ENCODE assay signal across 1 cellular context in the genomic region with DNA sequence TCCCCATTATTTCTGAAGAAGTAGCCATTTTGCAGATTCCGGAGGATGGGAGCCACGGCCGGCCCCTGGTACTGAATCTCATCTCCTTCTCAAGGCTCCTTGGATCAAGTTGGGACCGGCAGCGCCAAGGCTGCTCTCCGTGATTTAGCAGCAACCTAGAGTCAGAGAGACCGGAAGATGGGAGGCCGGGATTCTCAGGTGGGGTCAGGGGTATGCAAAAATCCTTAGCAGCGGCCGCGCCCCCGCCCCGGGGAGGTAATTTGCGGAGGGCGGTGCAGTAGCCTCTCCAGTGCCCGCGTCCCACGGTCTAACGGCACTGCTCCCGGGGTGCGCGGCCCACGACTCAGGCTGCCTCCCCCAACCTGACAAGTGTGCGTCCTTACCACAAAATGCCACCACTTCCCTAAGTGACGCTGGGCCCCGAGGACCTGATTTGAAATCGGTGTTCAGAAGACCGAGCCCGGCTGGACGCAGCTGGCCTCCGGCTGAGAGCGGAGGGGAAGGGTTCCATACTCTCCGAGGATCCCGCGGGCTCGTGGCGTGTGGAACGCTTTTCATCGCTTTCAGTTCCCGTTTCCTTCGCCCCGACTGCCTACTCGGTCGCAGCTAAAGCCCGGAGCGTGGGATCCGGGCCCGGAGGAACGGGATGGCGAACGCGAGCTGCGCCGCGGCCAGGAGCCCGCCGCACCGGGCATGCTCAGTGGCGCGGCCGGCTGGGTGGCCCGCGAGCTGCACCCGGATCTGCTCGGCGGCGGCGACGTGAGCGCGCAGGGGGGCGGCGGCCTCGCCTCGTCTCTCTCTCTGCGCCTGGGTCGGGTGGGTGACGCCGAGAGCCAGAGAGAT.
TF ChIP-seq lines count a peak whose summit lies in the region.

A gene with protein sequence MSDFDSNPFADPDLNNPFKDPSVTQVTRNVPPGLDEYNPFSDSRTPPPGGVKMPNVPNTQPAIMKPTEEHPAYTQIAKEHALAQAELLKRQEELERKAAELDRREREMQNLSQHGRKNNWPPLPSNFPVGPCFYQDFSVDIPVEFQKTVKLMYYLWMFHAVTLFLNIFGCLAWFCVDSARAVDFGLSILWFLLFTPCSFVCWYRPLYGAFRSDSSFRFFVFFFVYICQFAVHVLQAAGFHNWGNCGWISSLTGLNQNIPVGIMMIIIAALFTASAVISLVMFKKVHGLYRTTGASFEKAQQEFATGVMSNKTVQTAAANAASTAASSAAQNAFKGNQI (plus strand): TSS at position 787 of the 843 bp plus-strand sequence. CDS start 55 bp downstream, at position 842.

TF ChIP-seq in HepG2, 621 proteins besides CTCF, POLR2A, EP300 and RAD21 (continued from another document and continues in another):
- TF ChIP-seq, protein P1, sequence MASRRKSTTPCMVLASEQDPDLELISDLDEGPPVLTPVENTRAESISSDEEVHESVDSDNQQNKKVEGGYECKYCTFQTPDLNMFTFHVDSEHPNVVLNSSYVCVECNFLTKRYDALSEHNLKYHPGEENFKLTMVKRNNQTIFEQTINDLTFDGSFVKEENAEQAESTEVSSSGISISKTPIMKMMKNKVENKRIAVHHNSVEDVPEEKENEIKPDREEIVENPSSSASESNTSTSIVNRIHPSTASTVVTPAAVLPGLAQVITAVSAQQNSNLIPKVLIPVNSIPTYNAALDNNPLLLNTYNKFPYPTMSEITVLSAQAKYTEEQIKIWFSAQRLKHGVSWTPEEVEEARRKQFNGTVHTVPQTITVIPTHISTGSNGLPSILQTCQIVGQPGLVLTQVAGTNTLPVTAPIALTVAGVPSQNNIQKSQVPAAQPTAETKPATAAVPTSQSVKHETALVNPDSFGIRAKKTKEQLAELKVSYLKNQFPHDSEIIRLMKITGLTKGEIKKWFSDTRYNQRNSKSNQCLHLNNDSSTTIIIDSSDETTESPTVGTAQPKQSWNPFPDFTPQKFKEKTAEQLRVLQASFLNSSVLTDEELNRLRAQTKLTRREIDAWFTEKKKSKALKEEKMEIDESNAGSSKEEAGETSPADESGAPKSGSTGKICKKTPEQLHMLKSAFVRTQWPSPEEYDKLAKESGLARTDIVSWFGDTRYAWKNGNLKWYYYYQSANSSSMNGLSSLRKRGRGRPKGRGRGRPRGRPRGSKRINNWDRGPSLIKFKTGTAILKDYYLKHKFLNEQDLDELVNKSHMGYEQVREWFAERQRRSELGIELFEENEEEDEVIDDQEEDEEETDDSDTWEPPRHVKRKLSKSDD (CRISPR knock-in tag; IDR thresholded peaks at IDR 0.05; ENCODE audit: low read depth): 0 out of 2 replicates have a peak, but pooled peaks have one; percentile 40
- no peak for TF ChIP-seq FOSL1 (CRISPR knock-in tag; IDR thresholded peaks at IDR 0.05; ENCODE audit: borderline replicate concordance)
- TF ChIP-seq TEAD3 (CRISPR knock-in tag; optimal IDR thresholded peaks at IDR 0.05; ENCODE audit: borderline replicate concordance): peak; percentile 71
- peak; percentile 45; the same call in 1 of the 2 replicates for TF ChIP-seq ZSCAN25 (CRISPR knock-in tag; IDR thresholded peaks at IDR 0.05)
- TF ChIP-seq ZSCAN29 (CRISPR knock-in tag; conservative IDR thresholded peaks at IDR 0.05): 0 out of 2 replicates have a peak, but pooled peaks have one; percentile 71
- TF ChIP-seq WIZ (CRISPR knock-in tag; IDR thresholded peaks at IDR 0.05): no peak; the same call in 1 of the 2 replicates
- TF ChIP-seq, protein P2, sequence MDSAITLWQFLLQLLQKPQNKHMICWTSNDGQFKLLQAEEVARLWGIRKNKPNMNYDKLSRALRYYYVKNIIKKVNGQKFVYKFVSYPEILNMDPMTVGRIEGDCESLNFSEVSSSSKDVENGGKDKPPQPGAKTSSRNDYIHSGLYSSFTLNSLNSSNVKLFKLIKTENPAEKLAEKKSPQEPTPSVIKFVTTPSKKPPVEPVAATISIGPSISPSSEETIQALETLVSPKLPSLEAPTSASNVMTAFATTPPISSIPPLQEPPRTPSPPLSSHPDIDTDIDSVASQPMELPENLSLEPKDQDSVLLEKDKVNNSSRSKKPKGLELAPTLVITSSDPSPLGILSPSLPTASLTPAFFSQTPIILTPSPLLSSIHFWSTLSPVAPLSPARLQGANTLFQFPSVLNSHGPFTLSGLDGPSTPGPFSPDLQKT (CRISPR knock-in tag; IDR thresholded peaks at IDR 0.05; ENCODE audit: borderline replicate concordance): no peak
- TF ChIP-seq RXRA (CRISPR knock-in tag; IDR thresholded peaks at IDR 0.05): 0 out of 2 replicates have a peak, but pooled peaks have one; percentile 12
- peak; percentile 85 for TF ChIP-seq KAT8 (CRISPR knock-in tag; IDR thresholded peaks at IDR 0.05)
- TF ChIP-seq ZNF776 (CRISPR knock-in tag; IDR thresholded peaks at IDR 0.05): peak; percentile 44; the same call in 1 of the 2 replicates
- TF ChIP-seq, protein P3, sequence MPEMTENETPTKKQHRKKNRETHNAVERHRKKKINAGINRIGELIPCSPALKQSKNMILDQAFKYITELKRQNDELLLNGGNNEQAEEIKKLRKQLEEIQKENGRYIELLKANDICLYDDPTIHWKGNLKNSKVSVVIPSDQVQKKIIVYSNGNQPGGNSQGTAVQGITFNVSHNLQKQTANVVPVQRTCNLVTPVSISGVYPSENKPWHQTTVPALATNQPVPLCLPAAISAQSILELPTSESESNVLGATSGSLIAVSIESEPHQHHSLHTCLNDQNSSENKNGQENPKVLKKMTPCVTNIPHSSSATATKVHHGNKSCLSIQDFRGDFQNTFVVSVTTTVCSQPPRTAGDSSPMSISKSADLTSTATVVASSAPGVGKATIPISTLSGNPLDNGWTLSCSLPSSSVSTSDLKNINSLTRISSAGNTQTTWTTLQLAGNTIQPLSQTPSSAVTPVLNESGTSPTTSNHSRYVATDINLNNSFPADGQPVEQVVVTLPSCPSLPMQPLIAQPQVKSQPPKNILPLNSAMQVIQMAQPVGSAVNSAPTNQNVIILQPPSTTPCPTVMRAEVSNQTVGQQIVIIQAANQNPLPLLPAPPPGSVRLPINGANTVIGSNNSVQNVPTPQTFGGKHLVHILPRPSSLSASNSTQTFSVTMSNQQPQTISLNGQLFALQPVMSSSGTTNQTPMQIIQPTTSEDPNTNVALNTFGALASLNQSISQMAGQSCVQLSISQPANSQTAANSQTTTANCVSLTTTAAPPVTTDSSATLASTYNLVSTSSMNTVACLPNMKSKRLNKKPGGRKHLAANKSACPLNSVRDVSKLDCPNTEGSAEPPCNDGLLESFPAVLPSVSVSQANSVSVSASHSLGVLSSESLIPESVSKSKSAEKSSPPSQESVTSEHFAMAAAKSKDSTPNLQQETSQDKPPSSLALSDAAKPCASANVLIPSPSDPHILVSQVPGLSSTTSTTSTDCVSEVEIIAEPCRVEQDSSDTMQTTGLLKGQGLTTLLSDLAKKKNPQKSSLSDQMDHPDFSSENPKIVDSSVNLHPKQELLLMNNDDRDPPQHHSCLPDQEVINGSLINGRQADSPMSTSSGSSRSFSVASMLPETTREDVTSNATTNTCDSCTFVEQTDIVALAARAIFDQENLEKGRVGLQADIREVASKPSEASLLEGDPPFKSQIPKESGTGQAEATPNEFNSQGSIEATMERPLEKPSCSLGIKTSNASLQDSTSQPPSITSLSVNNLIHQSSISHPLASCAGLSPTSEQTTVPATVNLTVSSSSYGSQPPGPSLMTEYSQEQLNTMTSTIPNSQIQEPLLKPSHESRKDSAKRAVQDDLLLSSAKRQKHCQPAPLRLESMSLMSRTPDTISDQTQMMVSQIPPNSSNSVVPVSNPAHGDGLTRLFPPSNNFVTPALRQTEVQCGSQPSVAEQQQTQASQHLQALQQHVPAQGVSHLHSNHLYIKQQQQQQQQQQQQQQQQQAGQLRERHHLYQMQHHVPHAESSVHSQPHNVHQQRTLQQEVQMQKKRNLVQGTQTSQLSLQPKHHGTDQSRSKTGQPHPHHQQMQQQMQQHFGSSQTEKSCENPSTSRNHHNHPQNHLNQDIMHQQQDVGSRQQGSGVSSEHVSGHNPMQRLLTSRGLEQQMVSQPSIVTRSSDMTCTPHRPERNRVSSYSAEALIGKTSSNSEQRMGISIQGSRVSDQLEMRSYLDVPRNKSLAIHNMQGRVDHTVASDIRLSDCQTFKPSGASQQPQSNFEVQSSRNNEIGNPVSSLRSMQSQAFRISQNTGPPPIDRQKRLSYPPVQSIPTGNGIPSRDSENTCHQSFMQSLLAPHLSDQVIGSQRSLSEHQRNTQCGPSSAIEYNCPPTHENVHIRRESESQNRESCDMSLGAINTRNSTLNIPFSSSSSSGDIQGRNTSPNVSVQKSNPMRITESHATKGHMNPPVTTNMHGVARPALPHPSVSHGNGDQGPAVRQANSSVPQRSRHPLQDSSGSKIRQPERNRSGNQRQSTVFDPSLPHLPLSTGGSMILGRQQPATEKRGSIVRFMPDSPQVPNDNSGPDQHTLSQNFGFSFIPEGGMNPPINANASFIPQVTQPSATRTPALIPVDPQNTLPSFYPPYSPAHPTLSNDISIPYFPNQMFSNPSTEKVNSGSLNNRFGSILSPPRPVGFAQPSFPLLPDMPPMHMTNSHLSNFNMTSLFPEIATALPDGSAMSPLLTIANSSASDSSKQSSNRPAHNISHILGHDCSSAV (CRISPR knock-in tag; IDR thresholded peaks at IDR 0.05; ENCODE audit: borderline replicate concordance): 0 out of 2 replicates have a peak, but pooled peaks have one; percentile 38
- peak; percentile 81 for TF ChIP-seq YY1 (IDR thresholded peaks at IDR 0.05; ENCODE audit: insufficient read depth, insufficient replicate concordance, low read depth, low read length)
- no peak for TF ChIP-seq ZNF7 (CRISPR knock-in tag; IDR thresholded peaks at IDR 0.05)
- TF ChIP-seq MED8 (CRISPR knock-in tag; IDR thresholded peaks at IDR 0.05; ENCODE audit: insufficient replicate concordance): peak; percentile 20
- TF ChIP-seq, protein P4, sequence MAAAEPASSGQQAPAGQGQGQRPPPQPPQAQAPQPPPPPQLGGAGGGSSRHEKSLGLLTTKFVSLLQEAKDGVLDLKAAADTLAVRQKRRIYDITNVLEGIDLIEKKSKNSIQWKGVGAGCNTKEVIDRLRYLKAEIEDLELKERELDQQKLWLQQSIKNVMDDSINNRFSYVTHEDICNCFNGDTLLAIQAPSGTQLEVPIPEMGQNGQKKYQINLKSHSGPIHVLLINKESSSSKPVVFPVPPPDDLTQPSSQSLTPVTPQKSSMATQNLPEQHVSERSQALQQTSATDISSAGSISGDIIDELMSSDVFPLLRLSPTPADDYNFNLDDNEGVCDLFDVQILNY (CRISPR knock-in tag; conservative IDR thresholded peaks at IDR 0.05): no peak
- TF ChIP-seq RARA (CRISPR knock-in tag; IDR thresholded peaks at IDR 0.05): 0 out of 2 replicates have a peak, but pooled peaks have one; percentile 4
- peak; percentile 86 for TF ChIP-seq RBFOX2 (IDR thresholded peaks at IDR 0.05; ENCODE audit: low read depth, low read length)
- TF ChIP-seq ZNF101 (CRISPR knock-in tag; IDR thresholded peaks at IDR 0.05; ENCODE audit: borderline replicate concordance, low read depth): 0 out of 2 replicates have a peak, but pooled peaks have one; percentile 30
- peak; percentile 90 for TF ChIP-seq ATF7-NPFF (CRISPR knock-in tag; IDR thresholded peaks at IDR 0.05; ENCODE audit: low read depth)
- TF ChIP-seq NFKBIZ (CRISPR knock-in tag; IDR thresholded peaks at IDR 0.05): 0 out of 2 replicates have a peak, but pooled peaks have one; percentile 34
- TF ChIP-seq ZBTB7B (CRISPR knock-in tag; IDR thresholded peaks at IDR 0.05): no peak; the same call in 1 of the 2 replicates
- TF ChIP-seq, protein P5, sequence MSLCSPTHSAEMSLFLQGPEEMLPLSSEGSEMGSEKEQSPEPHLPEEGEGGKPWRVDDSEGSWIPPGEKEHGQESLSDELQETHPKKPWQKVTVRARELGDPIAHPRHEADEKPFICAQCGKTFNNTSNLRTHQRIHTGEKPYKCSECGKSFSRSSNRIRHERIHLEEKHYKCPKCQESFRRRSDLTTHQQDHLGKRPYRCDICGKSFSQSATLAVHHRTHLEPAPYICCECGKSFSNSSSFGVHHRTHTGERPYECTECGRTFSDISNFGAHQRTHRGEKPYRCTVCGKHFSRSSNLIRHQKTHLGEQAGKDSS (CRISPR knock-in tag; IDR thresholded peaks at IDR 0.05; ENCODE audit: borderline replicate concordance, low read depth): peak; percentile 72; the same call in 1 of the 2 replicates
- TF ChIP-seq ZNF431 (CRISPR knock-in tag; IDR thresholded peaks at IDR 0.05; ENCODE audit: borderline replicate concordance, low read depth): 0 out of 2 replicates have a peak, but pooled peaks have one; percentile 68
- peak; percentile 92 for TF ChIP-seq YEATS4 (CRISPR knock-in tag; IDR thresholded peaks at IDR 0.05; ENCODE audit: borderline replicate concordance)
- no peak for TF ChIP-seq KDM3A (CRISPR knock-in tag; IDR thresholded peaks at IDR 0.05; ENCODE audit: low read depth)
- TF ChIP-seq NFE2L1 (CRISPR knock-in tag; IDR thresholded peaks at IDR 0.05; ENCODE audit: borderline replicate concordance): no peak
- TF ChIP-seq, protein P6, sequence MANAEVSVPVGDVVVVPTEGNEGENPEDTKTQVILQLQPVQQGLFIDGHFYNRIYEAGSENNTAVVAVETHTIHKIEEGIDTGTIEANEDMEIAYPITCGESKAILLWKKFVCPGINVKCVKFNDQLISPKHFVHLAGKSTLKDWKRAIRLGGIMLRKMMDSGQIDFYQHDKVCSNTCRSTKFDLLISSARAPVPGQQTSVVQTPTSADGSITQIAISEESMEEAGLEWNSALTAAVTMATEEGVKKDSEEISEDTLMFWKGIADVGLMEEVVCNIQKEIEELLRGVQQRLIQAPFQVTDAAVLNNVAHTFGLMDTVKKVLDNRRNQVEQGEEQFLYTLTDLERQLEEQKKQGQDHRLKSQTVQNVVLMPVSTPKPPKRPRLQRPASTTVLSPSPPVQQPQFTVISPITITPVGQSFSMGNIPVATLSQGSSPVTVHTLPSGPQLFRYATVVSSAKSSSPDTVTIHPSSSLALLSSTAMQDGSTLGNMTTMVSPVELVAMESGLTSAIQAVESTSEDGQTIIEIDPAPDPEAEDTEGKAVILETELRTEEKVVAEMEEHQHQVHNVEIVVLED (CRISPR knock-in tag; IDR thresholded peaks at IDR 0.05; ENCODE audit: borderline replicate concordance): peak; percentile 76
- peak; percentile 99 for TF ChIP-seq ZNF563 (CRISPR knock-in tag; IDR thresholded peaks at IDR 0.05)
- TF ChIP-seq TBX2 (CRISPR knock-in tag; IDR thresholded peaks at IDR 0.05; ENCODE audit: borderline replicate concordance): peak; percentile 12; the same call in 1 of the 2 replicates
- TF ChIP-seq, protein P7, sequence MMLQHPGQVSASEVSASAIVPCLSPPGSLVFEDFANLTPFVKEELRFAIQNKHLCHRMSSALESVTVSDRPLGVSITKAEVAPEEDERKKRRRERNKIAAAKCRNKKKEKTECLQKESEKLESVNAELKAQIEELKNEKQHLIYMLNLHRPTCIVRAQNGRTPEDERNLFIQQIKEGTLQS (CRISPR knock-in tag; IDR thresholded peaks at IDR 0.05): 0 out of 2 replicates have a peak, but pooled peaks have one; percentile 7
- TF ChIP-seq SIN3B (IDR thresholded peaks at IDR 0.05; ENCODE audit: low read length): 0 out of 2 replicates have a peak, but pooled peaks have one; percentile 42
- TF ChIP-seq KLF16 (CRISPR knock-in tag; IDR thresholded peaks at IDR 0.05): peak in 1 of 2 experiments; percentile 74; a peak in 1 of 4 replicates
- TF ChIP-seq, protein P8, sequence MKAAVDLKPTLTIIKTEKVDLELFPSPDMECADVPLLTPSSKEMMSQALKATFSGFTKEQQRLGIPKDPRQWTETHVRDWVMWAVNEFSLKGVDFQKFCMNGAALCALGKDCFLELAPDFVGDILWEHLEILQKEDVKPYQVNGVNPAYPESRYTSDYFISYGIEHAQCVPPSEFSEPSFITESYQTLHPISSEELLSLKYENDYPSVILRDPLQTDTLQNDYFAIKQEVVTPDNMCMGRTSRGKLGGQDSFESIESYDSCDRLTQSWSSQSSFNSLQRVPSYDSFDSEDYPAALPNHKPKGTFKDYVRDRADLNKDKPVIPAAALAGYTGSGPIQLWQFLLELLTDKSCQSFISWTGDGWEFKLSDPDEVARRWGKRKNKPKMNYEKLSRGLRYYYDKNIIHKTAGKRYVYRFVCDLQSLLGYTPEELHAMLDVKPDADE (CRISPR knock-in tag; IDR thresholded peaks at IDR 0.05): no peak
- TF ChIP-seq MTF1 (CRISPR knock-in tag; IDR thresholded peaks at IDR 0.05): 0 out of 2 replicates have a peak, but pooled peaks have one; percentile 22
- 0 out of 2 replicates have a peak, but pooled peaks have one; percentile 23 for TF ChIP-seq AKAP8 (CRISPR knock-in tag; IDR thresholded peaks at IDR 0.05)
